1 cellular context compared by ENCODE assay signal in the genomic region with DNA sequence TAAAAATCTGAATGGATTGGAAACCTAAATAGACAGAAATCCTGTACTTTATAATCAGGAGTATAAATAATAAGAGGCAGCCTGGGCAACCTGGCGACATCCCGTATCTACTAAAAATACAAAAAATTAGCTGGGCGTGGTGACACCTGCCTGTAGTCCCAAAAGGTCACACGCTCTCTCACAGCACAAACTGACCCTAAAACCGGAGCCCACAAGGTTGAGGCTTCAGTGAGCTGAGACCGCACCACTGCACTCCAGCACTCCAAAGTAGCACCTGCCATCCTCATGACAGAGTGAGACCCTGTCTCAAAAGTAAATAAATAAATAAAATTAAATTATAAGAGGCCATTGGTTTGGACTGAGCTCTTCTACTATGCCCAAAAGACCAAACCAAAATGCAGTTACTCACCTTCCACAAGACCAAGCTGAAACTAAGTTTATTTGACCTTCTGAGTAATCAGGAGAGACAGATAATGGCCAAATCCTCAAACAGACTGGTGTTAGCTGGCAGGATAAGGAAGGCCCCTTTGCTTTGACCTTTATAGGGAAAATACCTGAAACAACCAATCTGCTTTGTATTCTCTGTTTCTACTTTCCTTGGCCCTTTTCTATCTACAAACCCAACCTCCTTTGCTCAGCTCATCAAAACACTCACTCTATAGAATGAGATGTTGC.
TF ChIP-seq lines count a peak whose summit lies in the region.

No MANE protein-coding gene starts in this region.

TF ChIP-seq in GM12878, 131 proteins besides CTCF, POLR2A, EP300 and RAD21 (continued from another document and continues in another):
- TF ChIP-seq, protein P1, sequence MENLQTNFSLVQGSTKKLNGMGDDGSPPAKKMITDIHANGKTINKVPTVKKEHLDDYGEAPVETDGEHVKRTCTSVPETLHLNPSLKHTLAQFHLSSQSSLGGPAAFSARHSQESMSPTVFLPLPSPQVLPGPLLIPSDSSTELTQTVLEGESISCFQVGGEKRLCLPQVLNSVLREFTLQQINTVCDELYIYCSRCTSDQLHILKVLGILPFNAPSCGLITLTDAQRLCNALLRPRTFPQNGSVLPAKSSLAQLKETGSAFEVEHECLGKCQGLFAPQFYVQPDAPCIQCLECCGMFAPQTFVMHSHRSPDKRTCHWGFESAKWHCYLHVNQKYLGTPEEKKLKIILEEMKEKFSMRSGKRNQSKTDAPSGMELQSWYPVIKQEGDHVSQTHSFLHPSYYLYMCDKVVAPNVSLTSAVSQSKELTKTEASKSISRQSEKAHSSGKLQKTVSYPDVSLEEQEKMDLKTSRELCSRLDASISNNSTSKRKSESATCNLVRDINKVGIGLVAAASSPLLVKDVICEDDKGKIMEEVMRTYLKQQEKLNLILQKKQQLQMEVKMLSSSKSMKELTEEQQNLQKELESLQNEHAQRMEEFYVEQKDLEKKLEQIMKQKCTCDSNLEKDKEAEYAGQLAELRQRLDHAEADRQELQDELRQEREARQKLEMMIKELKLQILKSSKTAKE (IDR thresholded peaks at IDR 0.05; ENCODE audit: low read depth, poor library complexity, severe bottlenecking): peak; percentile 63
- TF ChIP-seq NBN (IDR thresholded peaks at IDR 0.05): no peak
- TF ChIP-seq, protein P2, sequence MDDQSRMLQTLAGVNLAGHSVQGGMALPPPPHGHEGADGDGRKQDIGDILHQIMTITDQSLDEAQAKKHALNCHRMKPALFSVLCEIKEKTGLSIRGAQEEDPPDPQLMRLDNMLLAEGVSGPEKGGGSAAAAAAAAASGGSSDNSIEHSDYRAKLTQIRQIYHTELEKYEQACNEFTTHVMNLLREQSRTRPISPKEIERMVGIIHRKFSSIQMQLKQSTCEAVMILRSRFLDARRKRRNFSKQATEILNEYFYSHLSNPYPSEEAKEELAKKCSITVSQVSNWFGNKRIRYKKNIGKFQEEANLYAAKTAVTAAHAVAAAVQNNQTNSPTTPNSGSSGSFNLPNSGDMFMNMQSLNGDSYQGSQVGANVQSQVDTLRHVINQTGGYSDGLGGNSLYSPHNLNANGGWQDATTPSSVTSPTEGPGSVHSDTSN (IDR thresholded peaks at IDR 0.05; ENCODE audit: insufficient replicate concordance, low read depth, low read length): no peak
- TF ChIP-seq, protein P3, sequence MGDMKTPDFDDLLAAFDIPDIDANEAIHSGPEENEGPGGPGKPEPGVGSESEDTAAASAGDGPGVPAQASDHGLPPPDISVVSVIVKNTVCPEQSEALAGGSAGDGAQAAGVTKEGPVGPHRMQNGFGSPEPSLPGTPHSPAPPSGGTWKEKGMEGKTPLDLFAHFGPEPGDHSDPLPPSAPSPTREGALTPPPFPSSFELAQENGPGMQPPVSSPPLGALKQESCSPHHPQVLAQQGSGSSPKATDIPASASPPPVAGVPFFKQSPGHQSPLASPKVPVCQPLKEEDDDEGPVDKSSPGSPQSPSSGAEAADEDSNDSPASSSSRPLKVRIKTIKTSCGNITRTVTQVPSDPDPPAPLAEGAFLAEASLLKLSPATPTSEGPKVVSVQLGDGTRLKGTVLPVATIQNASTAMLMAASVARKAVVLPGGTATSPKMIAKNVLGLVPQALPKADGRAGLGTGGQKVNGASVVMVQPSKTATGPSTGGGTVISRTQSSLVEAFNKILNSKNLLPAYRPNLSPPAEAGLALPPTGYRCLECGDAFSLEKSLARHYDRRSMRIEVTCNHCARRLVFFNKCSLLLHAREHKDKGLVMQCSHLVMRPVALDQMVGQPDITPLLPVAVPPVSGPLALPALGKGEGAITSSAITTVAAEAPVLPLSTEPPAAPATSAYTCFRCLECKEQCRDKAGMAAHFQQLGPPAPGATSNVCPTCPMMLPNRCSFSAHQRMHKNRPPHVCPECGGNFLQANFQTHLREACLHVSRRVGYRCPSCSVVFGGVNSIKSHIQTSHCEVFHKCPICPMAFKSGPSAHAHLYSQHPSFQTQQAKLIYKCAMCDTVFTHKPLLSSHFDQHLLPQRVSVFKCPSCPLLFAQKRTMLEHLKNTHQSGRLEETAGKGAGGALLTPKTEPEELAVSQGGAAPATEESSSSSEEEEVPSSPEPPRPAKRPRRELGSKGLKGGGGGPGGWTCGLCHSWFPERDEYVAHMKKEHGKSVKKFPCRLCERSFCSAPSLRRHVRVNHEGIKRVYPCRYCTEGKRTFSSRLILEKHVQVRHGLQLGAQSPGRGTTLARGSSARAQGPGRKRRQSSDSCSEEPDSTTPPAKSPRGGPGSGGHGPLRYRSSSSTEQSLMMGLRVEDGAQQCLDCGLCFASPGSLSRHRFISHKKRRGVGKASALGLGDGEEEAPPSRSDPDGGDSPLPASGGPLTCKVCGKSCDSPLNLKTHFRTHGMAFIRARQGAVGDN (IDR thresholded peaks at IDR 0.05): no peak
- no peak for TF ChIP-seq MXI1 (IDR thresholded peaks at IDR 0.05; ENCODE audit: low read depth, low read length)
- TF ChIP-seq TCF7 (IDR thresholded peaks at IDR 0.05; ENCODE audit: borderline replicate concordance): no peak
- TF ChIP-seq STAT3 (IDR thresholded peaks at IDR 0.05; ENCODE audit: low read depth, low read length): no peak
- no peak for TF ChIP-seq CBX3 (IDR thresholded peaks at IDR 0.05; ENCODE audit: borderline replicate concordance, low read depth)
- no peak for TF ChIP-seq ETV6 (conservative IDR thresholded peaks at IDR 0.05 in 1 of 2, IDR thresholded peaks at IDR 0.05 in 1 of 2; ENCODE audit: borderline replicate concordance in 1 of 2, low read depth in 1 of 2)
- no peak for TF ChIP-seq WRNIP1 (IDR thresholded peaks at IDR 0.05; ENCODE audit: borderline replicate concordance, low read depth, low read length)
- TF ChIP-seq IKZF2 (IDR thresholded peaks at IDR 0.05): peak; percentile 54 to 68; a peak in 1 of 4 replicates
- TF ChIP-seq CHD2 (IDR thresholded peaks at IDR 0.05; ENCODE audit: borderline replicate concordance, low read depth, low read length): no peak
- TF ChIP-seq, protein P4, sequence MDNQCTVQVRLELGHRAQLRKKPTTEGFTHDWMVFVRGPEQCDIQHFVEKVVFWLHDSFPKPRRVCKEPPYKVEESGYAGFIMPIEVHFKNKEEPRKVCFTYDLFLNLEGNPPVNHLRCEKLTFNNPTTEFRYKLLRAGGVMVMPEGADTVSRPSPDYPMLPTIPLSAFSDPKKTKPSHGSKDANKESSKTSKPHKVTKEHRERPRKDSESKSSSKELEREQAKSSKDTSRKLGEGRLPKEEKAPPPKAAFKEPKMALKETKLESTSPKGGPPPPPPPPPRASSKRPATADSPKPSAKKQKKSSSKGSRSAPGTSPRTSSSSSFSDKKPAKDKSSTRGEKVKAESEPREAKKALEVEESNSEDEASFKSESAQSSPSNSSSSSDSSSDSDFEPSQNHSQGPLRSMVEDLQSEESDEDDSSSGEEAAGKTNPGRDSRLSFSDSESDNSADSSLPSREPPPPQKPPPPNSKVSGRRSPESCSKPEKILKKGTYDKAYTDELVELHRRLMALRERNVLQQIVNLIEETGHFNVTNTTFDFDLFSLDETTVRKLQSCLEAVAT (IDR thresholded peaks at IDR 0.05): no peak
- TF ChIP-seq TAF1 (IDR thresholded peaks at IDR 0.05; ENCODE audit: borderline replicate concordance, low read depth, low read length): no peak
- no peak for TF ChIP-seq LARP7 (IDR thresholded peaks at IDR 0.05)
- no peak for TF ChIP-seq POLR2AphosphoS2 (IDR thresholded peaks at IDR 0.05; ENCODE audit: low read depth, low read length)
- peak; percentile 37; the same call in 1 of the 2 replicates for TF ChIP-seq RUNX3 (IDR thresholded peaks at IDR 0.05; ENCODE audit: low read length)
- peak; percentile 48; the same call in 1 of the 2 replicates for TF ChIP-seq SPI1 (IDR thresholded peaks at IDR 0.05; ENCODE audit: borderline replicate concordance, insufficient read depth, low read depth, low read length)
- no peak for TF ChIP-seq BACH1 (IDR thresholded peaks at IDR 0.05; ENCODE audit: borderline replicate concordance)
- no peak for TF ChIP-seq DPF2 (IDR thresholded peaks at IDR 0.05)
- TF ChIP-seq, protein P5, sequence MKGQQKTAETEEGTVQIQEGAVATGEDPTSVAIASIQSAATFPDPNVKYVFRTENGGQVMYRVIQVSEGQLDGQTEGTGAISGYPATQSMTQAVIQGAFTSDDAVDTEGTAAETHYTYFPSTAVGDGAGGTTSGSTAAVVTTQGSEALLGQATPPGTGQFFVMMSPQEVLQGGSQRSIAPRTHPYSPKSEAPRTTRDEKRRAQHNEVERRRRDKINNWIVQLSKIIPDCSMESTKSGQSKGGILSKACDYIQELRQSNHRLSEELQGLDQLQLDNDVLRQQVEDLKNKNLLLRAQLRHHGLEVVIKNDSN (IDR thresholded peaks at IDR 0.05; ENCODE audit: borderline replicate concordance, extremely low read length, insufficient read depth, low read depth, low read length): no peak
- no peak for TF ChIP-seq SMAD5 (IDR thresholded peaks at IDR 0.05; ENCODE audit: low read depth)
- peak; percentile 51; the same call in 1 of the 2 replicates for TF ChIP-seq IKZF1 (conservative IDR thresholded peaks at IDR 0.05)
- TF ChIP-seq, protein P6, sequence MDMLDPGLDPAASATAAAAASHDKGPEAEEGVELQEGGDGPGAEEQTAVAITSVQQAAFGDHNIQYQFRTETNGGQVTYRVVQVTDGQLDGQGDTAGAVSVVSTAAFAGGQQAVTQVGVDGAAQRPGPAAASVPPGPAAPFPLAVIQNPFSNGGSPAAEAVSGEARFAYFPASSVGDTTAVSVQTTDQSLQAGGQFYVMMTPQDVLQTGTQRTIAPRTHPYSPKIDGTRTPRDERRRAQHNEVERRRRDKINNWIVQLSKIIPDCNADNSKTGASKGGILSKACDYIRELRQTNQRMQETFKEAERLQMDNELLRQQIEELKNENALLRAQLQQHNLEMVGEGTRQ (IDR thresholded peaks at IDR 0.05; ENCODE audit: borderline replicate concordance, low read depth, low read length): no peak
- TF ChIP-seq PAX8 (IDR thresholded peaks at IDR 0.05): no peak
- TF ChIP-seq EED (IDR thresholded peaks at IDR 0.05; ENCODE audit: low read depth): no peak
- no peak for TF ChIP-seq FOS (IDR thresholded peaks at IDR 0.05; ENCODE audit: borderline replicate concordance, extremely low read depth, insufficient read length)
- peak; percentile 64; the same call in 1 of the 2 replicates for TF ChIP-seq MTA2 (IDR thresholded peaks at IDR 0.05; ENCODE audit: low read depth)
- no peak for TF ChIP-seq KAT2A (conservative IDR thresholded peaks at IDR 0.05; ENCODE audit: control insufficient read depth, low read depth, low read length)
- no peak for TF ChIP-seq JUND (IDR thresholded peaks at IDR 0.05; ENCODE audit: low read depth, low read length)
- TF ChIP-seq, protein P7, sequence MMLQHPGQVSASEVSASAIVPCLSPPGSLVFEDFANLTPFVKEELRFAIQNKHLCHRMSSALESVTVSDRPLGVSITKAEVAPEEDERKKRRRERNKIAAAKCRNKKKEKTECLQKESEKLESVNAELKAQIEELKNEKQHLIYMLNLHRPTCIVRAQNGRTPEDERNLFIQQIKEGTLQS (IDR thresholded peaks at IDR 0.05; ENCODE audit: borderline replicate concordance, extremely low read depth, low read depth, low read length): no peak
- TF ChIP-seq HCFC1 (IDR thresholded peaks at IDR 0.05; ENCODE audit: low read length): no peak
- TF ChIP-seq, protein P8, sequence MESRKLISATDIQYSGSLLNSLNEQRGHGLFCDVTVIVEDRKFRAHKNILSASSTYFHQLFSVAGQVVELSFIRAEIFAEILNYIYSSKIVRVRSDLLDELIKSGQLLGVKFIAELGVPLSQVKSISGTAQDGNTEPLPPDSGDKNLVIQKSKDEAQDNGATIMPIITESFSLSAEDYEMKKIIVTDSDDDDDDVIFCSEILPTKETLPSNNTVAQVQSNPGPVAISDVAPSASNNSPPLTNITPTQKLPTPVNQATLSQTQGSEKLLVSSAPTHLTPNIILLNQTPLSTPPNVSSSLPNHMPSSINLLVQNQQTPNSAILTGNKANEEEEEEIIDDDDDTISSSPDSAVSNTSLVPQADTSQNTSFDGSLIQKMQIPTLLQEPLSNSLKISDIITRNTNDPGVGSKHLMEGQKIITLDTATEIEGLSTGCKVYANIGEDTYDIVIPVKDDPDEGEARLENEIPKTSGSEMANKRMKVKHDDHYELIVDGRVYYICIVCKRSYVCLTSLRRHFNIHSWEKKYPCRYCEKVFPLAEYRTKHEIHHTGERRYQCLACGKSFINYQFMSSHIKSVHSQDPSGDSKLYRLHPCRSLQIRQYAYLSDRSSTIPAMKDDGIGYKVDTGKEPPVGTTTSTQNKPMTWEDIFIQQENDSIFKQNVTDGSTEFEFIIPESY (IDR thresholded peaks at IDR 0.05): no peak
- TF ChIP-seq SRF (IDR thresholded peaks at IDR 0.05; ENCODE audit: low read depth in 2 of 2, low read length in 2 of 2): no peak
- TF ChIP-seq ZNF207 (IDR thresholded peaks at IDR 0.05; ENCODE audit: borderline replicate concordance): no peak
- TF ChIP-seq, protein P9, sequence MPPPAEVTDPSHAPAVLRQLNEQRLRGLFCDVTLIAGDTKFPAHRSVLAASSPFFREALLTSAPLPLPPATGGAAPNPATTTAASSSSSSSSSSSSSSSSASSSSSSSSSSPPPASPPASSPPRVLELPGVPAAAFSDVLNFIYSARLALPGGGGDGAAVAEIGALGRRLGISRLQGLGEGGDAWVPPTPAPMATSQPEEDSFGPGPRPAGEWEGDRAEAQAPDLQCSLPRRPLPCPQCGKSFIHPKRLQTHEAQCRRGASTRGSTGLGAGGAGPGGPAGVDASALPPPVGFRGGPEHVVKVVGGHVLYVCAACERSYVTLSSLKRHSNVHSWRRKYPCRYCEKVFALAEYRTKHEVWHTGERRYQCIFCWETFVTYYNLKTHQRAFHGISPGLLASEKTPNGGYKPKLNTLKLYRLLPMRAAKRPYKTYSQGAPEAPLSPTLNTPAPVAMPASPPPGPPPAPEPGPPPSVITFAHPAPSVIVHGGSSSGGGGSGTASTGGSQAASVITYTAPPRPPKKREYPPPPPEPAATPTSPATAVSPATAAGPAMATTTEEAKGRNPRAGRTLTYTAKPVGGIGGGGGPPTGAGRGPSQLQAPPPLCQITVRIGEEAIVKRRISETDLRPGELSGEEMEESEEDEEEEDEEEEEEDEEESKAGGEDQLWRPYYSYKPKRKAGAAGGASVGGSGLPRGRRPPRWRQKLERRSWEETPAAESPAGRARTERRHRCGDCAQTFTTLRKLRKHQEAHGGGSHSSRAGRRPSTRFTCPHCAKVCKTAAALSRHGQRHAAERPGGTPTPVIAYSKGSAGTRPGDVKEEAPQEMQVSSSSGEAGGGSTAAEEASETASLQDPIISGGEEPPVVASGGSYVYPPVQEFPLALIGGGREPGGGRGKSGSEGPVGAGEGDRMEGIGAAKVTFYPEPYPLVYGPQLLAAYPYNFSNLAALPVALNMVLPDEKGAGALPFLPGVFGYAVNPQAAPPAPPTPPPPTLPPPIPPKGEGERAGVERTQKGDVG (CRISPR knock-in tag; IDR thresholded peaks at IDR 0.05): no peak
- TF ChIP-seq, protein P10, sequence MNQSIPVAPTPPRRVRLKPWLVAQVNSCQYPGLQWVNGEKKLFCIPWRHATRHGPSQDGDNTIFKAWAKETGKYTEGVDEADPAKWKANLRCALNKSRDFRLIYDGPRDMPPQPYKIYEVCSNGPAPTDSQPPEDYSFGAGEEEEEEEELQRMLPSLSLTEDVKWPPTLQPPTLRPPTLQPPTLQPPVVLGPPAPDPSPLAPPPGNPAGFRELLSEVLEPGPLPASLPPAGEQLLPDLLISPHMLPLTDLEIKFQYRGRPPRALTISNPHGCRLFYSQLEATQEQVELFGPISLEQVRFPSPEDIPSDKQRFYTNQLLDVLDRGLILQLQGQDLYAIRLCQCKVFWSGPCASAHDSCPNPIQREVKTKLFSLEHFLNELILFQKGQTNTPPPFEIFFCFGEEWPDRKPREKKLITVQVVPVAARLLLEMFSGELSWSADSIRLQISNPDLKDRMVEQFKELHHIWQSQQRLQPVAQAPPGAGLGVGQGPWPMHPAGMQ (IDR thresholded peaks at IDR 0.05; ENCODE audit: borderline replicate concordance): no peak
- TF ChIP-seq CBX5 (IDR thresholded peaks at IDR 0.05; ENCODE audit: low read depth): no peak
- TF ChIP-seq YBX1 (IDR thresholded peaks at IDR 0.05): no peak
- no peak for TF ChIP-seq SREBF2 (IDR thresholded peaks at IDR 0.05; ENCODE audit: low read length)
- no peak for TF ChIP-seq FOXM1 (IDR thresholded peaks at IDR 0.05; ENCODE audit: low read depth, low read length)
